Comparison of ENCODE assay signal across 28 cellular contexts in genomic region chr2:8907764-8908163, GRCh38.
"Had no signal": no experiment of that assay in that cellular context is flagged by ENCODE, and none has a peak within 500 bp of the region (broad histone marks: within the 10 kb centered on the region; RNA-seq: fewer than 3 reads in every experiment).

No MANE protein-coding gene starts in this region.

- H3K36me3 ChIP-seq: pancreas, prostate gland, thyroid gland, transverse colon had no signal

- H3K79me2 ChIP-seq: hepatocyte had no signal

- H3K4me1 Mint-ChIP-seq: naive thymus-derived CD4-positive, alpha-beta T cell had no signal

- H3K27ac Mint-ChIP-seq: naive thymus-derived CD4-positive, alpha-beta T cell; natural killer cell treated with Interleukin-12 subunit alpha and Interleukin-12 subunit beta and Interleukin-15 and Interleukin-18, amount 100 ng/mL, for 72 hours; stimulated activated naive B cell treated with anti-CD40 and anti-IgM and Interleukin-4, amounts not matched to agents 10 μg/mL and 1 μg/mL and 100 μg/mL, for 72 hours had no signal

- H3K4me3 Mint-ChIP-seq: naive thymus-derived CD4-positive, alpha-beta T cell; natural killer cell treated with Interleukin-12 subunit alpha and Interleukin-12 subunit beta and Interleukin-15 and Interleukin-18, amount 100 ng/mL, for 72 hours; stimulated activated naive B cell treated with anti-CD40 and anti-IgM and Interleukin-4, amounts not matched to agents 10 μg/mL and 1 μg/mL and 100 μg/mL, for 72 hours had no signal

- H3K9me3 ChIP-seq: pancreas, prostate gland, testis, thyroid gland, upper lobe of left lung had no signal

- ATAC-seq: mucosa of descending colon; naive thymus-derived CD4-positive, alpha-beta T cell; natural killer cell treated with Interleukin-12 subunit alpha and Interleukin-12 subunit beta and Interleukin-15 and Interleukin-18, amount 100 ng/mL, for 72 hours; pancreas; right cardiac atrium; sciatic nerve; stimulated activated naive B cell treated with anti-CD40 and anti-IgM and Interleukin-4, amounts not matched to agents 10 μg/mL and 1 μg/mL and 100 μg/mL, for 72 hours; stimulated activated naive CD8-positive, alpha-beta T cell treated with anti-CD3 and anti-CD28 coated beads, Interleukin-15, Interleukin-2, amounts not matched to agents 100 U/mL and 50 U/mL, for 24 hours had no signal

- H3K27me3 ChIP-seq: hepatocyte, pancreas, stomach, testis, thyroid gland, transverse colon, upper lobe of left lung had no signal

- DNase-seq: islet precursor cell; left ventricle myocardium inferior; mesendoderm; midbrain; mucosa of descending colon; naive thymus-derived CD4-positive, alpha-beta T cell; nucleus accumbens; pancreas; posterior cingulate gyrus; retina; right cardiac atrium; stimulated activated CD4-positive, alpha-beta T cell treated with anti-CD3 and anti-CD28 coated beads, Interleukin-12 subunit alpha, Interleukin-12 subunit beta, amount 100 ng/mL, for 4 hours; stimulated activated CD4-positive, alpha-beta T cell treated with anti-CD3 and anti-CD28 coated beads, Interleukin-15, amount 100 ng/mL, for 24 hours; stimulated activated CD4-positive, alpha-beta T cell treated with anti-CD3 and anti-CD28 coated beads, Interleukin-2, amount 100 ng/mL, for 24 hours; stimulated activated CD4-positive, alpha-beta T cell treated with anti-CD3 and anti-CD28 coated beads, Interleukin-4, amount 100 ng/mL, for 1 hour; stimulated activated naive B cell treated with anti-CD40 and anti-IgM and Interleukin-4, amounts not matched to agents 10 μg/mL and 1 μg/mL and 100 μg/mL, for 72 hours; stimulated activated naive CD8-positive, alpha-beta T cell treated with anti-CD3 and anti-CD28 coated beads, Interleukin-15, Interleukin-2, amounts not matched to agents 100 U/mL and 50 U/mL, for 24 hours; stomach; testis; thyroid gland; transverse colon; upper lobe of left lung had no signal

- H3K4me3 ChIP-seq: hepatocyte, left ventricle myocardium inferior, lung, mucosa of descending colon, pancreas, prostate gland, skin epidermis, stomach, testis, thyroid gland, transverse colon, upper lobe of left lung had no signal

- H3K4me2 ChIP-seq: hepatocyte had no signal

- H3K4me1 ChIP-seq: left ventricle myocardium inferior, pancreas, prostate gland, stomach, testis, transverse colon, upper lobe of left lung had no signal

- H2AFZ ChIP-seq: hepatocyte had no signal

- H3K27me3 Mint-ChIP-seq: stimulated activated naive B cell treated with anti-CD40 and anti-IgM and Interleukin-4, amounts not matched to agents 10 μg/mL and 1 μg/mL and 100 μg/mL, for 72 hours had no signal

- H3K27ac ChIP-seq: hepatocyte, left ventricle myocardium inferior, pancreas, prostate gland, skin epidermis, stomach, testis, thyroid gland, transverse colon, upper lobe of left lung had no signal
